ENCODE assay signal across 10 cellular contexts in genomic region chr19:48254529-48254970, GRCh38. TPM values are rescaled to one million over a fixed set of nuclear protein-coding genes. Genes with fewer than 3 reads are reported as not detected.
DNase-seq lines count a peak whose midpoint lies in the region; ATAC-seq and TF ChIP-seq lines count a peak whose summit lies in the region.
"Had no signal": no experiment of that assay in that cellular context is flagged by ENCODE, and none has a peak within 500 bp of the region (broad histone marks: within the 10 kb centered on the region; RNA-seq: fewer than 3 reads in every experiment).

No MANE protein-coding gene starts in this region.

- DNase-seq in T-helper 1 cell = no peak
- no peak for DNase-seq in activated CD8-positive, alpha-beta T cell treated with anti-CD3 and anti-CD28 coated beads for 36 hours
- DNase-seq in stimulated activated effector memory CD8-positive, alpha-beta T cell treated with anti-CD3 and anti-CD28 coated beads, Interleukin-12 subunit alpha, Interleukin-12 subunit beta, amount 100 ng/mL, for 72 hours (ENCODE audit: low spot score in 2 of 2) = no peak
- DNase-seq in HAP-1 (ENCODE audit: low spot score in 2 of 2) = no peak
- DNase-seq in NCI-H1417 treated with DMSO at 0.1 percent for 48 hours (lab: John Stamatoyannopoulos, UW) = no peak
- DNase-seq: 8988T; activated CD4-positive, alpha-beta T cell treated with anti-CD3 and anti-CD28 coated beads for 1 hour had no signal

- peaks cover 64% of the 10 kb centered on the region for H3K4me1 Mint-ChIP-seq in T-helper 1 cell treated with Interleukin-12 subunit alpha and Interleukin-12 subunit beta and Interleukin-4 antibody, amounts not matched to agents 30 μg/mL and 1 μg/mL, for 36 hours (ENCODE audit: low read depth)
- H3K4me1 Mint-ChIP-seq in activated CD8-positive, alpha-beta T cell treated with anti-CD3 and anti-CD28 coated beads for 36 hours (ENCODE audit: low read depth) = peaks cover 62% of the 10 kb centered on the region
- peaks cover 58% of the 10 kb centered on the region for H3K4me1 Mint-ChIP-seq in stimulated activated effector memory CD8-positive, alpha-beta T cell treated with anti-CD3 and anti-CD28 coated beads, Interleukin-12 subunit alpha, Interleukin-12 subunit beta, amount 100 ng/mL, for 72 hours

- no peak for ATAC-seq in activated CD8-positive, alpha-beta T cell treated with anti-CD3 and anti-CD28 coated beads for 36 hours
- no peak for ATAC-seq in stimulated activated effector memory CD8-positive, alpha-beta T cell treated with anti-CD3 and anti-CD28 coated beads, Interleukin-12 subunit alpha, Interleukin-12 subunit beta, amount 100 ng/mL, for 72 hours
- ATAC-seq in HG02763 (IDR thresholded peaks at IDR 0.05; ENCODE audit: unreplicated experiment) = no peak

- no peak for TF ChIP-seq CTCF in activated CD8-positive, alpha-beta T cell treated with anti-CD3 and anti-CD28 coated beads for 36 hours (IDR thresholded peaks at IDR 0.05)

- H3K27ac Mint-ChIP-seq in T-helper 1 cell treated with Interleukin-12 subunit alpha and Interleukin-12 subunit beta and Interleukin-4 antibody, amounts not matched to agents 30 μg/mL and 1 μg/mL, for 36 hours = peak overlapping the region; percentile 99
- H3K27ac Mint-ChIP-seq in activated CD8-positive, alpha-beta T cell treated with anti-CD3 and anti-CD28 coated beads for 36 hours = peak overlapping the region; percentile 100
- peak overlapping the region; percentile 97 for H3K27ac Mint-ChIP-seq in stimulated activated effector memory CD8-positive, alpha-beta T cell treated with anti-CD3 and anti-CD28 coated beads, Interleukin-12 subunit alpha, Interleukin-12 subunit beta, amount 100 ng/mL, for 72 hours

- POLR2A ChIA-PET in activated CD8-positive, alpha-beta T cell treated with anti-CD3 and anti-CD28 coated beads for 36 hours (lab: Charles Lee) = interaction anchor here (1.5 to 2.5 kb wide), 6 partner anchors 9 to 84 kb away, joined by 3 to 25 read pairs (median 6); partner anchors contain the start of gene ZSWIM9

- H3K27me3 Mint-ChIP-seq in T-helper 1 cell treated with Interleukin-12 subunit alpha and Interleukin-12 subunit beta and Interleukin-4 antibody, amounts not matched to agents 30 μg/mL and 1 μg/mL, for 36 hours (ENCODE audit: low read depth) = no peaks in the 10 kb centered on the region
- no peaks in the 10 kb centered on the region for H3K27me3 Mint-ChIP-seq in activated CD8-positive, alpha-beta T cell treated with anti-CD3 and anti-CD28 coated beads for 36 hours

- no peaks in the 10 kb centered on the region for H3K4me1 ChIP-seq in iPS-18a (ENCODE audit: control insufficient read depth, low read depth, low read length)
- peaks cover 12% of the 10 kb centered on the region for H3K4me1 ChIP-seq in HAP-1

- CTCF ChIA-PET in activated CD8-positive, alpha-beta T cell treated with anti-CD3 and anti-CD28 coated beads for 36 hours (lab: Charles Lee) = interaction anchor here (0.6 to 2.9 kb wide), 4 partner anchors 51 to 330 kb away, joined by 3 to 9 read pairs (median 4); no protein-coding TSS in a partner anchor

- H3K9ac ChIP-seq in iPS-18a (ENCODE audit: low read length) = no peak overlapping the region

- no peak overlapping the region for H3K27ac ChIP-seq in iPS-18a (ENCODE audit: low read length)

- H3K4me3 ChIP-seq in iPS-18a (ENCODE audit: low read length) (peak overlapping the region; percentile 98), HAP-1 (no peak overlapping the region)

- H3K9me3 ChIP-seq in iPS-18a (ENCODE audit: control insufficient read depth, low read depth, low read length) (no peaks in the 10 kb centered on the region), HAP-1 (no peaks in the 10 kb centered on the region)

- H3K36me3 Mint-ChIP-seq in T-helper 1 cell treated with Interleukin-12 subunit alpha and Interleukin-12 subunit beta and Interleukin-4 antibody, amounts not matched to agents 30 μg/mL and 1 μg/mL, for 36 hours (ENCODE audit: low read depth) = peaks cover 29% of the 10 kb centered on the region
- H3K36me3 Mint-ChIP-seq in activated CD8-positive, alpha-beta T cell treated with anti-CD3 and anti-CD28 coated beads for 36 hours (ENCODE audit: low read depth) = peaks cover 11% of the 10 kb centered on the region
- H3K36me3 Mint-ChIP-seq in stimulated activated effector memory CD8-positive, alpha-beta T cell treated with anti-CD3 and anti-CD28 coated beads, Interleukin-12 subunit alpha, Interleukin-12 subunit beta, amount 100 ng/mL, for 72 hours = peaks cover 21% of the 10 kb centered on the region

- in situ Hi-C loops in HAP-1 (cut with MboI; ENCODE audit: low sequenced_read_pairs) = no loop called here

- no peaks in the 10 kb centered on the region for H3K27me3 ChIP-seq in iPS-18a (ENCODE audit: control insufficient read depth, insufficient read depth, low read length)
- no peaks in the 10 kb centered on the region for H3K27me3 ChIP-seq in HAP-1 (ENCODE audit: low read depth)

- H3K36me3 ChIP-seq in iPS-18a (ENCODE audit: control insufficient read depth, low read depth, low read length) (no peaks in the 10 kb centered on the region), HAP-1 (replicated peaks) (no peaks in the 10 kb centered on the region)

- H3K4me3 Mint-ChIP-seq in T-helper 1 cell treated with Interleukin-12 subunit alpha and Interleukin-12 subunit beta and Interleukin-4 antibody, amounts not matched to agents 30 μg/mL and 1 μg/mL, for 36 hours = peak overlapping the region; percentile 87
- peak overlapping the region; percentile 89 for H3K4me3 Mint-ChIP-seq in activated CD8-positive, alpha-beta T cell treated with anti-CD3 and anti-CD28 coated beads for 36 hours
- H3K4me3 Mint-ChIP-seq in stimulated activated effector memory CD8-positive, alpha-beta T cell treated with anti-CD3 and anti-CD28 coated beads, Interleukin-12 subunit alpha, Interleukin-12 subunit beta, amount 100 ng/mL, for 72 hours = peak overlapping the region; percentile 75

- intact Hi-C loops in activated CD8-positive, alpha-beta T cell treated with anti-CD3 and anti-CD28 coated beads for 36 hours (cut with micrococcal nuclease) = no loop called here

- H3K9me3 Mint-ChIP-seq in T-helper 1 cell treated with Interleukin-12 subunit alpha and Interleukin-12 subunit beta and Interleukin-4 antibody, amounts not matched to agents 30 μg/mL and 1 μg/mL, for 36 hours = no peaks in the 10 kb centered on the region
- H3K9me3 Mint-ChIP-seq in activated CD8-positive, alpha-beta T cell treated with anti-CD3 and anti-CD28 coated beads for 36 hours = no peaks in the 10 kb centered on the region
- no peaks in the 10 kb centered on the region for H3K9me3 Mint-ChIP-seq in stimulated activated effector memory CD8-positive, alpha-beta T cell treated with anti-CD3 and anti-CD28 coated beads, Interleukin-12 subunit alpha, Interleukin-12 subunit beta, amount 100 ng/mL, for 72 hours

RNA-seq across cellular contexts. Expression of gene CARD8, which starts 1.2 kb away (rescaled TPM):
- total RNA-seq in activated CD8-positive, alpha-beta T cell treated with anti-CD3 and anti-CD28 coated beads for 36 hours = 100 to 1,000 TPM; 109 TPM

RNA-seq across cellular contexts. Expression of gene ZNF114, which starts 15.3 kb away (rescaled TPM):
- total RNA-seq in activated CD8-positive, alpha-beta T cell treated with anti-CD3 and anti-CD28 coated beads for 36 hours = under 1 TPM; 0.36 TPM
